ENCODE assay signal across 1 cellular context in genomic region chr7:29093091-29093490, GRCh38. TPM values are rescaled to one million over a fixed set of nuclear protein-coding genes. Genes with fewer than 3 reads are reported as not detected.
"Had no signal": no experiment of that assay in that cellular context is flagged by ENCODE, and none has a peak within 500 bp of the region (broad histone marks: within the 10 kb centered on the region; RNA-seq: fewer than 3 reads in every experiment).

No MANE protein-coding gene starts in this region.

RNA-seq across cellular contexts. Expression of gene CPVL, which starts 53.2 kb away (rescaled TPM):
- total RNA-seq: HFFc6 had no signal
